In genomic region chrX:74015379-74016019, GRCh38 we compare ENCODE assay signal across 1 cellular context.
TF ChIP-seq lines count a peak whose summit lies in the region.

No MANE protein-coding gene starts in this region.

TF ChIP-seq in HEK293, 187 proteins besides CTCF, POLR2A, EP300 and RAD21 (continued from another document):
- TF ChIP-seq ZNF777 (tag by site-specific recombination; IDR thresholded peaks at IDR 0.05; ENCODE audit: borderline replicate concordance), result no peak
- TF ChIP-seq, protein P1, sequence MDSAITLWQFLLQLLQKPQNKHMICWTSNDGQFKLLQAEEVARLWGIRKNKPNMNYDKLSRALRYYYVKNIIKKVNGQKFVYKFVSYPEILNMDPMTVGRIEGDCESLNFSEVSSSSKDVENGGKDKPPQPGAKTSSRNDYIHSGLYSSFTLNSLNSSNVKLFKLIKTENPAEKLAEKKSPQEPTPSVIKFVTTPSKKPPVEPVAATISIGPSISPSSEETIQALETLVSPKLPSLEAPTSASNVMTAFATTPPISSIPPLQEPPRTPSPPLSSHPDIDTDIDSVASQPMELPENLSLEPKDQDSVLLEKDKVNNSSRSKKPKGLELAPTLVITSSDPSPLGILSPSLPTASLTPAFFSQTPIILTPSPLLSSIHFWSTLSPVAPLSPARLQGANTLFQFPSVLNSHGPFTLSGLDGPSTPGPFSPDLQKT (IDR thresholded peaks at IDR 0.05; ENCODE audit: borderline replicate concordance, low read depth, low read length), result no peak
- peak; percentile 84 for TF ChIP-seq PRDM10 (tag by site-specific recombination; IDR thresholded peaks at IDR 0.05)
- peak; percentile 86; the same call in 1 of the 2 replicates for TF ChIP-seq ZNF2 (tag by site-specific recombination; IDR thresholded peaks at IDR 0.05)
- peak; percentile 15; the same call in 1 of the 2 replicates for TF ChIP-seq ZNF184 (tag by site-specific recombination; IDR thresholded peaks at IDR 0.05)
- no peak for TF ChIP-seq ZNF211 (tag by site-specific recombination; IDR thresholded peaks at IDR 0.05; ENCODE audit: low read depth)
- peak; percentile 45; the same call in 1 of the 2 replicates for TF ChIP-seq MZF1 (tag by site-specific recombination; IDR thresholded peaks at IDR 0.05; ENCODE audit: borderline replicate concordance)
- TF ChIP-seq ZNF280D (tag by site-specific recombination; IDR thresholded peaks at IDR 0.05), result no peak
